ENCODE assay signal across 20 cellular contexts in the genomic region with DNA sequence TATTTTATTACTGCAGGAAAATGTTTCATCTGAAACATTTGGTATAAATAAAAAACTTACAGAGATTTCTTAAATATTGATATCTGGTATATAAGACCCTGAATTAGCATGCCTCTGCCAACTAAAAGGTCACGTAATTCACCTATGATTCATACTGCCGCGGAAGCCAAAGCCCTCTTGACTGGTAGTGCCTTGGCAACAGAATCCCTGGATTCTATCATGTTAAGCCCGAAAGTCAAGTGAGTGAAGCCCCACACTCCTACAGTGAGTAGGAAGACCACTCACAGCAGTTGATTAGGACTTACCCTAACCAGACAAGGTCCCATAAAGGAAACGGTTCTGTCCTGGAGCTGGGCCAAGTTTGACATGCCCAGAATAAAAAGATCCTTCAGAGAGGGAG.
DNase-seq lines count a peak whose midpoint lies in the region; TF ChIP-seq lines count a peak whose summit lies in the region.
"Had no signal": no experiment of that assay in that cellular context is flagged by ENCODE, and none has a peak within 500 bp of the region (broad histone marks: within the 10 kb centered on the region; RNA-seq: fewer than 3 reads in every experiment).

No MANE protein-coding gene starts in this region.

- no peaks in the 10 kb centered on the region for H3K36me3 ChIP-seq in breast epithelium
- no peaks in the 10 kb centered on the region for H3K36me3 ChIP-seq in cardiac muscle cell
- no peaks in the 10 kb centered on the region for H3K36me3 ChIP-seq in skeletal muscle satellite cell (ENCODE audit: insufficient read depth, low read length)
- H3K36me3 ChIP-seq: esophagus muscularis mucosa, HAP-1, Peyer's patch, thoracic aorta had no signal

- H3K27ac ChIP-seq in breast epithelium (no peak overlapping the region), RWPE1 (no peak overlapping the region), cardiac muscle cell (no peak overlapping the region)
- H3K27ac ChIP-seq: esophagus muscularis mucosa, Peyer's patch, thoracic aorta had no signal

- CTCF ChIA-PET in MCF 10A (lab: Yijun Ruan, JAX) (interaction anchor here (0.6 kb wide), 1 partner anchor 75 kb away, joined by 3 read pairs; no protein-coding TSS in a partner anchor), RWPE1 (lab: Yijun Ruan, JAX) (no interaction called here)

- no peak for TF ChIP-seq CTCF in MCF 10A (IDR thresholded peaks at IDR 0.05; ENCODE audit: unreplicated experiment)
- TF ChIP-seq CTCF in breast epithelium (IDR thresholded peaks at IDR 0.05), result no peak
- TF ChIP-seq CTCF in RWPE1 (conservative IDR thresholded peaks at IDR 0.05; ENCODE audit: low read depth), result no peak
- no peak for TF ChIP-seq CTCF in cardiac muscle cell (IDR thresholded peaks at IDR 0.05; ENCODE audit: low read depth, low read length)

- H3K4me2 ChIP-seq in skeletal muscle satellite cell (ENCODE audit: low read length), result peak overlapping the region; percentile 49

- no peaks in the 10 kb centered on the region for H3K36me3 Mint-ChIP-seq in MCF 10A (ENCODE audit: insufficient read depth, unreplicated experiment)
- H3K36me3 Mint-ChIP-seq in activated CD4-positive, alpha-beta T cell treated with anti-CD3 and anti-CD28 coated beads, Interleukin-2, amount 10 ng/mL, durations not matched to agents 24 days and 14 days (ENCODE audit: low read depth), result no peaks in the 10 kb centered on the region
- H3K36me3 Mint-ChIP-seq: CD8-positive, alpha-beta memory T cell; naive thymus-derived CD4-positive, alpha-beta T cell had no signal

- no peaks in the 10 kb centered on the region for H3K4me1 ChIP-seq in breast epithelium
- H3K4me1 ChIP-seq in cardiac muscle cell (ENCODE audit: low read depth), result peaks cover 11% of the 10 kb centered on the region
- peaks cover 56% of the 10 kb centered on the region for H3K4me1 ChIP-seq in skeletal muscle satellite cell (ENCODE audit: control insufficient read depth, insufficient read depth, low read length)
- H3K4me1 ChIP-seq: HAP-1, Peyer's patch had no signal

- TF ChIP-seq POLR2A in breast epithelium (IDR thresholded peaks at IDR 0.05), result no peak

- no TSS peak for BruUV-seq in MCF 10A (replicated peaks; lab: Mats Ljungman, UMichigan)

- H3K27me3 ChIP-seq in breast epithelium, result no peaks in the 10 kb centered on the region
- H3K27me3 ChIP-seq in cardiac muscle cell, result no peaks in the 10 kb centered on the region
- H3K27me3 ChIP-seq in skeletal muscle satellite cell (ENCODE audit: control insufficient read depth, insufficient read depth, low read length), result no peaks in the 10 kb centered on the region
- H3K27me3 ChIP-seq: esophagus muscularis mucosa, Peyer's patch had no signal

- H3K4me3 ChIP-seq in breast epithelium (no peak overlapping the region), cardiac muscle cell (no peak overlapping the region), skeletal muscle satellite cell (ENCODE audit: low read length) (no peak overlapping the region)
- H3K4me3 ChIP-seq: esophagus muscularis mucosa, HAP-1, Peyer's patch, thoracic aorta had no signal

- H3K9me3 Mint-ChIP-seq in MCF 10A (ENCODE audit: unreplicated experiment), result peaks cover 7% of the 10 kb centered on the region
- no peaks in the 10 kb centered on the region for H3K9me3 Mint-ChIP-seq in activated CD4-positive, alpha-beta T cell treated with anti-CD3 and anti-CD28 coated beads, Interleukin-2, amount 10 ng/mL, durations not matched to agents 24 days and 14 days

- DNase-seq in MCF 10A (ENCODE audit: unreplicated experiment) (peak; percentile 75), breast epithelium (ENCODE audit: low spot score in 2 of 2) (no peak), RWPE1 (ENCODE audit: low spot score) (peak; percentile 59), cardiac muscle cell (ENCODE audit: low read depth in 1 of 2, low spot score in 1 of 2) (peak; percentile 44 to 56), SIG-M5 treated with dmso at 0.1 percent for 504 hours (lab: John Stamatoyannopoulos, UW; ENCODE audit: unreplicated experiment) (no peak), KG1 (lab: John Stamatoyannopoulos, UW) (no peak)
- no peak for DNase-seq in activated CD4-positive, alpha-beta T cell treated with anti-CD3 and anti-CD28 coated beads, Interleukin-2, amount 10 ng/mL, durations not matched to agents 24 days and 14 days
- DNase-seq: activated CD4-positive, alpha-beta T cell treated with anti-CD3 and anti-CD28 coated beads for 4 hours; CD8-positive, alpha-beta memory T cell; hypothalamus; naive thymus-derived CD4-positive, alpha-beta T cell; NCI-H1105 treated with DMSO at 0.1 percent for 48 hours; Peyer's patch; stimulated activated CD8-positive, alpha-beta memory T cell treated with anti-CD3 and anti-CD28 coated beads, Interleukin-4, amount 100 ng/mL, for 48 hours; T-helper 9 cell had no signal

- H3K27ac Mint-ChIP-seq in MCF 10A (ENCODE audit: low read depth, unreplicated experiment), result no peak overlapping the region
- no peak overlapping the region for H3K27ac Mint-ChIP-seq in activated CD4-positive, alpha-beta T cell treated with anti-CD3 and anti-CD28 coated beads, Interleukin-2, amount 10 ng/mL, durations not matched to agents 24 days and 14 days
- H3K27ac Mint-ChIP-seq: CD8-positive, alpha-beta memory T cell; dendritic cell treated with granulocyte-macrophage colony-stimulating factor and Interleukin-4, amounts not matched to agents 40 ng/mL and 50 ng/mL, for 4 days; naive thymus-derived CD4-positive, alpha-beta T cell had no signal

- intact Hi-C loops in MCF 10A (cut with micrococcal nuclease) (loop anchor here (5.0 kb wide), 1 partner anchor 380 kb away; no protein-coding TSS in a partner anchor), breast epithelium (cut with DNase I; ENCODE audit: low total_unique reads) (no loop called here)
- intact Hi-C loops in activated CD4-positive, alpha-beta T cell treated with anti-CD3 and anti-CD28 coated beads, Interleukin-2, amount 10 ng/mL, durations not matched to agents 24 days and 14 days (cut with micrococcal nuclease), result no loop called here

- H3K9ac ChIP-seq in skeletal muscle satellite cell (ENCODE audit: low read depth, low read length), result peak overlapping the region; percentile 47

- H3K4me1 Mint-ChIP-seq in MCF 10A (ENCODE audit: insufficient read depth, unreplicated experiment), result peaks cover 36% of the 10 kb centered on the region
- H3K4me1 Mint-ChIP-seq in activated CD4-positive, alpha-beta T cell treated with anti-CD3 and anti-CD28 coated beads, Interleukin-2, amount 10 ng/mL, durations not matched to agents 24 days and 14 days, result no peaks in the 10 kb centered on the region
- H3K4me1 Mint-ChIP-seq: CD8-positive, alpha-beta memory T cell; naive thymus-derived CD4-positive, alpha-beta T cell had no signal

- H3K27me3 Mint-ChIP-seq in MCF 10A (ENCODE audit: insufficient read depth, unreplicated experiment), result no peaks in the 10 kb centered on the region
- no peaks in the 10 kb centered on the region for H3K27me3 Mint-ChIP-seq in activated CD4-positive, alpha-beta T cell treated with anti-CD3 and anti-CD28 coated beads, Interleukin-2, amount 10 ng/mL, durations not matched to agents 24 days and 14 days
- H3K27me3 Mint-ChIP-seq: dendritic cell treated with granulocyte-macrophage colony-stimulating factor and Interleukin-4, amounts not matched to agents 40 ng/mL and 50 ng/mL, for 4 days had no signal

- POLR2A ChIA-PET in MCF 10A (lab: Yijun Ruan, JAX) (no interaction called here), RWPE1 (lab: Yijun Ruan, JAX; ENCODE audit: low non-redundant PET) (no interaction called here)

- H3K9me3 ChIP-seq in breast epithelium (no peaks in the 10 kb centered on the region), cardiac muscle cell (ENCODE audit: low read depth) (no peaks in the 10 kb centered on the region), skeletal muscle satellite cell (replicated peaks; ENCODE audit: low read length) (no peaks in the 10 kb centered on the region)
- H3K9me3 ChIP-seq: esophagus muscularis mucosa, HAP-1, Peyer's patch, thoracic aorta had no signal

- H3K4me3 Mint-ChIP-seq in MCF 10A (ENCODE audit: unreplicated experiment), result no peak overlapping the region
- H3K4me3 Mint-ChIP-seq in activated CD4-positive, alpha-beta T cell treated with anti-CD3 and anti-CD28 coated beads, Interleukin-2, amount 10 ng/mL, durations not matched to agents 24 days and 14 days, result no peak overlapping the region
- H3K4me3 Mint-ChIP-seq: CD8-positive, alpha-beta memory T cell; dendritic cell treated with granulocyte-macrophage colony-stimulating factor and Interleukin-4, amounts not matched to agents 40 ng/mL and 50 ng/mL, for 4 days; naive thymus-derived CD4-positive, alpha-beta T cell had no signal

Comparison
In these comparisons a context has a peak if more than half of its experiments do, and no peak if none do; other contexts are left out.
1. DNase-seq: peak in MCF 10A (single experiment), RWPE1 (single experiment) and cardiac muscle cell (2 of 2); none in breast epithelium (0 of 2), activated CD4-positive, alpha-beta T cell treated with anti-CD3 and anti-CD28 coated beads, Interleukin-2, amount 10 ng/mL, durations not matched to agents 24 days and 14 days (single experiment), SIG-M5 treated with dmso at 0.1 percent for 504 hours (single experiment) and KG1 (single experiment).